In the genomic region with DNA sequence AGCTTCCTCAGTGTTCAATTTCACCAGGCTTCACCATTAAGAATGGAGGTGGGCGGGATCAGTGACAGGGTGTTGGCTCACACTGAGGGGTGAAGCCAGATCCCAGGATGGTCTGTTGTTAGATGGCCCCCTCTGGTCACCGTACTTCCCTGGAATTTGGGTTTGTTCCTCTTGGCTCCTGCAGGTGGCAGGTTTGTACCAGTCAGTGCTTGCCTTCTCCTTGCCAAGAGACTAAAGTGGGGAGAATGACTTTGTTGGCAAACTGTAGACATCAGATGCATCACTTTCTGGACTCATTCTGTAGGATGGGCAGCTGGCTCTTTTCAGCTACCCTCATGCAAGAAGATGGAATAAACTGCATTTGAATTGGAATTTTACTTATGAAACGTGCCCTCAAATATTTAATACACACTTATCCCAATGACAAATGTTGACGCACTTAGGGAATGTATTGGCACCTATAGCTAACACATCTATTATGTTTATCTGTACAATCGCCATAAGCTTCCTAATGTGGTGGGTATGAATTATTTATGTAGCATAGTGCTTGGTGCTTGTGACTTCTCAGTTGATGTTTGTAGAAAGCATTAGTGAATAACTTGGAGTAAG, we compare ENCODE assay signal across 8 cellular contexts. TPM values are rescaled to one million over a fixed set of nuclear protein-coding genes. Genes with fewer than 3 reads are reported as not detected.
A peak's percentile ranks its signal among the peaks of the same experiment; 100 is the strongest.
DNase-seq lines count a peak whose midpoint lies in the region; ATAC-seq and TF ChIP-seq lines count a peak whose summit lies in the region.

No MANE protein-coding gene starts in this region.

- DNase-seq in NCI-H187 (lab: John Stamatoyannopoulos, UW) (peak; percentile 9 to 43), NCI-H187 treated with DMSO at 0.1 percent for 48 hours (lab: John Stamatoyannopoulos, UW) (no peak), HT1080 (ENCODE audit: low read depth) (peak; percentile 65), fibroblast of mammary gland (ENCODE audit: low read depth) (peak; percentile 75), osteocyte (ENCODE audit: extremely low spot score, unreplicated experiment) (no peak), NCI-H1930 (lab: John Stamatoyannopoulos, UW) (no peak)

- no peaks in the 10 kb centered on the region for H3K27me3 Mint-ChIP-seq in osteocyte (ENCODE audit: unreplicated experiment)

- ATAC-seq in SK-N-SH treated with all-trans-retinoic acid at 6 μM for 48 hours (peak; percentile 80), GM18909 (IDR thresholded peaks at IDR 0.05; ENCODE audit: poor library complexity, unreplicated experiment) (no peak)

- H3K9me3 Mint-ChIP-seq in osteocyte (ENCODE audit: unreplicated experiment), result no peaks in the 10 kb centered on the region

- TF ChIP-seq CTCF in fibroblast of mammary gland (conservative IDR thresholded peaks at IDR 0.05; ENCODE audit: control insufficient read depth, insufficient read depth, low read depth, low read length) (peak; percentile 67), osteocyte (IDR thresholded peaks at IDR 0.05) (peak; percentile 50)

- H3K27ac Mint-ChIP-seq in osteocyte (ENCODE audit: unreplicated experiment), result no peak overlapping the region

- H3K4me3 ChIP-seq in fibroblast of mammary gland (ENCODE audit: control insufficient read depth, low read depth, low read length), result no peak overlapping the region

- peaks cover 3% of the 10 kb centered on the region for H3K4me1 Mint-ChIP-seq in osteocyte (ENCODE audit: unreplicated experiment)

- no peak overlapping the region for H3K4me3 Mint-ChIP-seq in osteocyte (ENCODE audit: unreplicated experiment)

- no peaks in the 10 kb centered on the region for H3K36me3 Mint-ChIP-seq in osteocyte (ENCODE audit: unreplicated experiment)

TF ChIP-seq in SK-N-SH treated with all-trans-retinoic acid at 6 μM for 48 hours, 23 proteins besides CTCF, POLR2A, EP300 and RAD21:
- TF ChIP-seq ZFP3 (CRISPR knock-in tag; IDR thresholded peaks at IDR 0.05), result no peak
- no peak for TF ChIP-seq PPARA (CRISPR knock-in tag; IDR thresholded peaks at IDR 0.05; ENCODE audit: borderline replicate concordance)
TF ChIP-seq in SK-N-SH treated with all-trans-retinoic acid at 6 μM for 48 hours: peak in this region for 0.

RNA-seq across cellular contexts. Expression of a gene that starts 31.4 kb away (rescaled TPM):
- not detected in 2 replicates for total RNA-seq in HT1080 (2014; rRNA removed; shearing (Covaris generic))
- 0.05 and 0.10 TPM in 2 replicates for polyA plus RNA-seq in HT1080 (2015; cell fraction: cytosol; rRNA removed)
- not detected in 2 replicates for polyA plus RNA-seq in HT1080 (2015; cell fraction: nucleus; rRNA removed)
- not detected in 2 replicates for total RNA-seq in osteocyte

Comparison
In these comparisons a context has a peak if more than half of its experiments do, and no peak if none do; other contexts are left out.
1. DNase-seq: peak in NCI-H187 (2 of 2), HT1080 (single experiment) and fibroblast of mammary gland (single experiment); none in NCI-H187 treated with DMSO at 0.1 percent for 48 hours (single experiment), osteocyte (single experiment) and NCI-H1930 (0 of 2).